ENCODE assay signal across 8 cellular contexts in genomic region chr2:58047373-58047674, GRCh38. TPM values are rescaled to one million over a fixed set of nuclear protein-coding genes. Genes with fewer than 3 reads are reported as not detected.
DNase-seq lines count a peak whose midpoint lies in the region; ATAC-seq, FAIRE-seq and TF ChIP-seq lines count a peak whose summit lies in the region.

No MANE protein-coding gene starts in this region.

- TF ChIP-seq EP300 in K562 (IDR thresholded peaks at IDR 0.05; ENCODE audit: low read length): no peak

- H3K4me2 ChIP-seq in K562 (ENCODE audit: insufficient read depth, low read length): peak overlapping the region; percentile 87

- H3K27ac Mint-ChIP-seq in memory B cell: peak overlapping the region; percentile 97

- WGBS in K562 (ENCODE audit: insufficient coverage, low coverage, missing lambda C conversion rate): 0% methylated on average over 7 of the region's 8 CpGs

- H3K36me3 ChIP-seq in K562 (ENCODE audit: control insufficient read depth, insufficient read depth, low read length): peaks cover 20% of the 10 kb centered on the region; the same call in 2 of the 3 replicates

- peaks cover 60% of the 10 kb centered on the region for H3K79me2 ChIP-seq in K562 (ENCODE audit: control insufficient read depth, insufficient read depth, low read length)

- TF ChIP-seq RAD21 in K562 (CRISPR knock-in tag; conservative IDR thresholded peaks at IDR 0.05 in 1 of 2, IDR thresholded peaks at IDR 0.05 in 1 of 2): no peak

- no peak for TF ChIP-seq CTCF in K562 (IDR thresholded peaks at IDR 0.05 in 2 of 3, conservative IDR thresholded peaks at IDR 0.05 in 1 of 3; ENCODE audit: insufficient read depth in 2 of 3, low read depth in 1 of 3, low read length in 3 of 3)

- POLR2A ChIA-PET in K562 (lab: Yijun Ruan, JAX): interaction anchor here (1.3 to 1.4 kb wide), 2 partner anchors 8 to 11 kb away, joined by 4 to 9 read pairs; no protein-coding TSS in a partner anchor

- no peaks in the 10 kb centered on the region for H3K9me3 Mint-ChIP-seq in memory B cell

- H3K4me3 ChIP-seq in K562: peak overlapping the region; percentile 66

- H3K9ac ChIP-seq in K562 (ENCODE audit: insufficient read depth in 1 of 2, low read depth in 2 of 2, low read length in 2 of 2): peak overlapping the region; percentile 86 to 96

- CTCF ChIA-PET in K562 (lab: Yijun Ruan, JAX; ENCODE audit: low intra/inter-chr PET ratio): no interaction called here

- peaks cover 14 to 18% of the 10 kb centered on the region in 2 experiments for H3K4me1 ChIP-seq in K562 (replicated peaks in 1 of 2; ENCODE audit: control insufficient read depth in 2 of 2, insufficient read depth in 2 of 2, low read length in 2 of 2)

- peak overlapping the region; percentile 88 for H3K4me3 Mint-ChIP-seq in memory B cell

- peaks cover 9% of the 10 kb centered on the region for H3K36me3 Mint-ChIP-seq in memory B cell

- no peaks in the 10 kb centered on the region for H4K20me1 ChIP-seq in K562 (replicated peaks; ENCODE audit: control insufficient read depth, insufficient read depth, low read length)

- TF ChIP-seq POLR2A in GM12891 (IDR thresholded peaks at IDR 0.05; ENCODE audit: low read depth, low read length): no peak
- TF ChIP-seq POLR2A in K562 (conservative IDR thresholded peaks at IDR 0.05): no peak

- H3K27me3 ChIP-seq in K562 (ENCODE audit: control insufficient read depth in 2 of 2, insufficient read depth in 2 of 2, low read length in 2 of 2): no peaks in the 10 kb centered on the region

- no peaks in the 10 kb centered on the region for H3K9me3 ChIP-seq in K562 (replicated peaks; ENCODE audit: control insufficient read depth, insufficient read depth, low read depth, low read length)

- DNase-seq in GM12891 (ENCODE audit: insufficient read length, low spot score) (peak; percentile 16), HuH-7.5 (ENCODE audit: low spot score) (peak; percentile 27), K562 (ENCODE audit: extremely low read depth in 1 of 4, low spot score in 3 of 4) (no peak), memory B cell (ENCODE audit: low spot score in 2 of 2) (no peak), DMS 273 (lab: John Stamatoyannopoulos, UW; ENCODE audit: unreplicated experiment) (no peak), T-helper 9 cell (no peak)

- intact Hi-C loops in K562 (cut with micrococcal nuclease): loop anchor here (2.0 to 5.0 kb wide), 3 partner anchors 80 to 191 kb away; no protein-coding TSS in a partner anchor

- H2AFZ ChIP-seq in K562 (ENCODE audit: low read depth, low read length): peak overlapping the region; percentile 91

- H3K27ac ChIP-seq in K562 (ENCODE audit: extremely low read depth, low read depth, low read length): peak overlapping the region; percentile 93

- no TSS peak for BruUV-seq in K562 (replicated peaks; lab: Mats Ljungman, UMichigan)

- H3K27me3 Mint-ChIP-seq in memory B cell: no peaks in the 10 kb centered on the region

- no peaks in the 10 kb centered on the region for H3K9me1 ChIP-seq in K562 (ENCODE audit: control insufficient read depth, insufficient read depth, low read length)

- FAIRE-seq in GM12891 (lab: Jason Lieb, UNC): no peak
- no peak for FAIRE-seq in K562 (lab: Jason Lieb, UNC)

- peak; percentile 45 for ATAC-seq in GM21723 (IDR thresholded peaks at IDR 0.05; ENCODE audit: unreplicated experiment)
- ATAC-seq in K562: peak; percentile 55
- no peak for ATAC-seq in memory B cell (ENCODE audit: low read depth)
- no peak for ATAC-seq in GM18520 (IDR thresholded peaks at IDR 0.05; ENCODE audit: unreplicated experiment)

- in situ Hi-C loops in K562 (cut with MboI): no loop called here

- H3K4me1 Mint-ChIP-seq in memory B cell: peaks cover 21% of the 10 kb centered on the region

TF ChIP-seq in GM12891, 5 proteins besides CTCF, POLR2A, EP300 and RAD21:
- TF ChIP-seq TAF1 (IDR thresholded peaks at IDR 0.05; ENCODE audit: low read depth, low read length): no peak
- no peak for TF ChIP-seq SPI1 (IDR thresholded peaks at IDR 0.05; ENCODE audit: low read depth, low read length)
- TF ChIP-seq POU2F2 (IDR thresholded peaks at IDR 0.05; ENCODE audit: low read depth, low read length): no peak

TF ChIP-seq in K562, 482 proteins besides CTCF, POLR2A, EP300 and RAD21 (continues in another document):
- no peak for TF ChIP-seq NFRKB (IDR thresholded peaks at IDR 0.05; ENCODE audit: low read depth)
- TF ChIP-seq YY1 (IDR thresholded peaks at IDR 0.05; ENCODE audit: borderline replicate concordance in 1 of 3, control insufficient read depth in 1 of 3, extremely low read depth in 1 of 3, insufficient read depth in 3 of 3, insufficient read length in 1 of 3, insufficient replicate concordance in 2 of 3, low read depth in 1 of 3, low read length in 2 of 3): peak in 1 of 3 experiments; percentile 4
- TF ChIP-seq GABPA (tag; conservative IDR thresholded peaks at IDR 0.05; ENCODE audit: low read depth): 0 out of 2 replicates have a peak, but pooled peaks have one; percentile 2
- peak; percentile 2 for TF ChIP-seq ZNF146 (CRISPR knock-in tag; IDR thresholded peaks at IDR 0.05; ENCODE audit: unreplicated experiment)
- 0 out of 2 replicates have a peak, but pooled peaks have one; percentile 10 for TF ChIP-seq AFF4 (CRISPR knock-in tag; IDR thresholded peaks at IDR 0.05)
- TF ChIP-seq FOXK1 (CRISPR knock-in tag; IDR thresholded peaks at IDR 0.05; ENCODE audit: borderline replicate concordance): no peak
- 0 out of 2 replicates have a peak, but pooled peaks have one; percentile 19 for TF ChIP-seq CEBPG (CRISPR knock-in tag; IDR thresholded peaks at IDR 0.05)
- TF ChIP-seq CEBPG (tag; conservative IDR thresholded peaks at IDR 0.05 in 1 of 2, IDR thresholded peaks at IDR 0.05 in 1 of 2): no peak
- TF ChIP-seq CLOCK (CRISPR knock-in tag; IDR thresholded peaks at IDR 0.05; ENCODE audit: borderline replicate concordance): no peak

RNA-seq across cellular contexts. Expression of gene VRK2, which starts 0.7 kb away (rescaled TPM):
- polyA plus RNA-seq in GM12891 (2012; ENCODE audit: low read depth, missing spikeins): 32.3 TPM
- total RNA-seq in K562 (2011; cell fraction: chromatin; rRNA removed; ENCODE audit: low replicate concordance): 5.3 and 17.4 TPM in 2 replicates
- total RNA-seq in K562 (2011; cell fraction: nucleolus; rRNA removed): 3.7 and 4.0 TPM in 2 replicates
- 5.6 and 8.5 TPM in 2 replicates for total RNA-seq in K562 (2011; cell fraction: nucleoplasm; rRNA removed)
- total RNA-seq in K562 (2014; rRNA removed) (31.9 and 32.1 TPM in 2 replicates), K562 (2014; rRNA removed; fragmentation: Illumina TruSeq; extraction: Trizol) (47.4 and 52.9 TPM in 2 replicates), K562 (2015; rRNA removed; fragmentation: Illumina TruSeq; extraction: Trizol) (44.0 and 46.5 TPM in 2 replicates), K562 (2021) (36.2 and 38.0 TPM in 2 replicates)
- polyA plus RNA-seq in K562 (2011; rRNA removed) (36.5 and 42.5 TPM in 2 replicates), K562 (2014; fragmentation: Illumina TruSeq; extraction: Trizol) (41.8 and 49.2 TPM in 2 replicates), K562 (2014; fragmentation: Nextera tagmentation; extraction: Ambion mirVana) (10 to 100 TPM; 22.6 to 30.1 TPM), K562 (2014; rRNA removed) (27.2 and 30.1 TPM in 2 replicates)
- polyA plus RNA-seq in K562 (2011; cell fraction: cytosol; rRNA removed): 10.2 and 18.3 TPM in 2 replicates
- polyA plus RNA-seq in K562 (2011; cell fraction: nucleus; rRNA removed): 14.6 and 23.3 TPM in 2 replicates
- polyA plus RNA-seq in K562 (2012): 36.3 and 36.6 TPM in 2 replicates
- 34.5 and 38.4 TPM in 2 replicates for polyA minus RNA-seq in K562 (2011; rRNA and poly(A)+ RNA removed)
- 14.4 and 16.8 TPM in 2 replicates for polyA minus RNA-seq in K562 (2011; cell fraction: cytosol; rRNA and poly(A)+ RNA removed)
- polyA minus RNA-seq in K562 (2011; cell fraction: nucleus; rRNA and poly(A)+ RNA removed): 10.9 and 21.5 TPM in 2 replicates

Comparison
In these comparisons a context has a peak if more than half of its experiments do, and no peak if none do; other contexts are left out.
1. DNase-seq: peak in GM12891 (single experiment) and HuH-7.5 (single experiment); none in K562 (0 of 4), memory B cell (0 of 2), DMS 273 (single experiment) and T-helper 9 cell (single experiment).
2. ATAC-seq: peak in GM21723 (single experiment) and K562 (single experiment); none in memory B cell (single experiment) and GM18520 (single experiment).